Comparison of ENCODE assay signal across 1 cellular context in the genomic region with DNA sequence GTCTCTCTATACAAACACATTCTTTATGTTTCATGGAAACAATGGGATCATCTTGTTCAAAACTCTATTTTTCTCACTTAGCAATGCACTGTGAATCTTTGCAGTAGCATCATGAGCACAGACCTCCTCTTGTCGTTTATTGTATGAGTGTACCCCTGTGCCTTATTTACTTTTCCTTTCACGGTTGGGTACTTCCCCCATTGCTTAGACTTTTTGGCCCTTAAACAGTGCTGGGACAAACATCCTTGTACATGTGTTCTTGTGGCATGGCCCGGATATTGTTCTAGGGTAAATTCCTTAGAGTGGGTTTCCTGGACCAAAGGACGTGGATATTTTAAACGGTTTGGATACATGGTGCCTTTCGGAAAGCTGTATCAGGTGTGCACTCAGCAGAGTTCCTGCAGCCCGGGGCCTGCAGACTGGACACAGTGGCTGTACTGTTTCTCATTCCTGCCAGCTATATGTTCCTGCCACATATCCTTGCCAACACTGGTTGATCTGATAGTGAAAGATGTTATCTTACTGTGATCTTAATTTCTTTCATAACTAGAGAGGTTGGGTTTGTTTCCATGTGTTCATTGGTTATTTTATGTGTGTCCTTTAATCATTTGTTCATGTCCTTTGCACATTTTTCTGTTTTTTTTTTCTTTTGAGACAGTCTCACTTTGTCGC.
TF ChIP-seq lines count a peak whose summit lies in the region.

No MANE protein-coding gene starts in this region.

TF ChIP-seq in HepG2, 621 proteins besides CTCF, POLR2A, EP300 and RAD21:
- TF ChIP-seq FOXA1 (IDR thresholded peaks at IDR 0.05) (no peak), FOXA1 (CRISPR knock-in tag; IDR thresholded peaks at IDR 0.05) (peak; percentile 47; the same call in 1 of the 2 replicates), ZNF383 (CRISPR knock-in tag; IDR thresholded peaks at IDR 0.05; ENCODE audit: borderline replicate concordance) (no peak)
TF ChIP-seq in HepG2: peak in this region for 1.
